Comparison of ENCODE assay signal across 25 cellular contexts in the genomic region with DNA sequence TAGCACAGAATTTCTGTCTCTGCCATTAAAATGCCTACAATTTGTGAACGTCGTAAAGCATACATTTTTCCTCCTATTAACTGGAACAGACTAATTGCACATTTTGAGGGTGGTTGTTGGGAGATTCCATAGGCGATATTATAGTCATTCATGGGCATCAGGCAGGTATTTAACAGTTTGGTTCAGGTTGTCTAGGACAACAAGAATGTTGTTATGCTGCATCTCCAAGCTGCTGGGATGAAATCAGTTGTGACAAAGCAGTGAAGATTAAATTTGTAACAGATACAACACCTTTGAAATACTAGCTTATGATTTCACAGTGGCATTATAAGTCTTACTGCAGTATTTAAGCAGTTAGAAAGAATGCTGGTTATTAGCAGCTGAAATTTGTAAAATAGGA.
"Had no signal": no experiment of that assay in that cellular context is flagged by ENCODE, and none has a peak within 500 bp of the region (broad histone marks: within the 10 kb centered on the region; RNA-seq: fewer than 3 reads in every experiment).

No MANE protein-coding gene starts in this region.

- H3K9me3 ChIP-seq: neutrophil, pancreas, prostate gland, right atrium auricular region, right lobe of liver, sigmoid colon, spleen, stomach, thoracic aorta, thyroid gland, tibial nerve, upper lobe of left lung, vagina had no signal

- H3K27ac ChIP-seq: neutrophil, pancreas, prostate gland, right atrium auricular region, right lobe of liver, sigmoid colon, spleen, stomach, thoracic aorta, thyroid gland, tibial nerve, upper lobe of left lung, vagina had no signal

- H3K4me3 ChIP-seq: pancreas, prostate gland, right atrium auricular region, right lobe of liver, sigmoid colon, spleen, stomach, thoracic aorta, thyroid gland, tibial nerve, upper lobe of left lung, vagina had no signal

- ATAC-seq: naive thymus-derived CD8-positive, alpha-beta T cell; natural killer cell treated with Interleukin-12 subunit alpha and Interleukin-12 subunit beta and Interleukin-15 and Interleukin-18, amount 100 ng/mL, for 72 hours; pancreas; right lobe of liver; stimulated activated effector memory CD8-positive, alpha-beta T cell treated with anti-CD3 and anti-CD28 coated beads, Interleukin-12 subunit alpha, Interleukin-12 subunit beta, amount 100 ng/mL, for 72 hours; stimulated activated naive B cell treated with anti-CD40 and anti-IgM and Interleukin-4, amounts not matched to agents 10 μg/mL and 1 μg/mL and 100 μg/mL, for 72 hours had no signal

- H3K36me3 ChIP-seq: neutrophil, pancreas, prostate gland, right atrium auricular region, right lobe of liver, sigmoid colon, spleen, stomach, thoracic aorta, thyroid gland, tibial nerve, upper lobe of left lung, vagina had no signal

- H3K27me3 ChIP-seq: neutrophil, right atrium auricular region, right lobe of liver, thyroid gland, tibial nerve, upper lobe of left lung, vagina had no signal

- DNase-seq: naive thymus-derived CD8-positive, alpha-beta T cell; nephron progenitor cell; nucleus accumbens; pancreas; retina; right lobe of liver; sigmoid colon; small intestine; spleen; stimulated activated CD4-positive, alpha-beta T cell treated with anti-CD3 and anti-CD28 coated beads, Interleukin-12 subunit alpha, Interleukin-12 subunit beta, amount 100 ng/mL, for 4 hours; stimulated activated CD4-positive, alpha-beta T cell treated with anti-CD3 and anti-CD28 coated beads, Interleukin-1b, Interleukin-23, amount 100 ng/mL, for 48 hours; stimulated activated CD4-positive, alpha-beta T cell treated with anti-CD3 and anti-CD28 coated beads, Interleukin-4, amount 100 ng/mL, for 24 hours; stimulated activated naive B cell treated with anti-CD40 and anti-IgM and Interleukin-4, amounts not matched to agents 10 μg/mL and 1 μg/mL and 100 μg/mL, for 72 hours; stimulated activated naive CD4-positive, alpha-beta T cell treated with Interleukin-2 at 50 U/mL for 16 hours; stomach; thyroid gland; upper lobe of left lung had no signal

- H3K4me1 ChIP-seq: pancreas, prostate gland, right atrium auricular region, right lobe of liver, sigmoid colon, spleen, stomach, thyroid gland, tibial nerve, upper lobe of left lung, vagina had no signal
